In the genomic region with DNA sequence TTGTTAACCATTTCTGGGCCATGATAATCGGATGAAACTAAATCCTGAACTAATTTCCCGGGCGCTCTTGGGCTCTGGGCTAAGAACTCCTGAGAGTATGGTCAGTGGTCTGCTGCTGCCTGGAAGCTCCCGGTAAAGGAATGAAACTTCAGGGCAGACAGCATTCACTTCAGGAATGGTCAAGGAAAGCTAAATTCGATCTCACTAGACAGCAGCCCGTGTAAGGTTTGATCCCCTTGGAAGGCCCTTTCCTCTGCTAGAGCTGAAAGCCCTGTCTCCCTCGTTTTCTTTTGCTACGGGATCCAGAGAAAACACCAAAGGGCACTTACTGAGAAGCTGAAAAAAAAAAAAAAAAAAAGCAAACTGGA, we compare ENCODE assay signal across 1 cellular context.
TF ChIP-seq lines count a peak whose summit lies in the region.

No MANE protein-coding gene starts in this region.

TF ChIP-seq in K562, 482 proteins besides CTCF, POLR2A, EP300 and RAD21:
- TF ChIP-seq HNRNPH1 (optimal IDR thresholded peaks at IDR 0.05; ENCODE audit: low read depth, low read length) = no peak
- TF ChIP-seq SRSF7 (optimal IDR thresholded peaks at IDR 0.05; ENCODE audit: low read depth, low read length) = no peak
- TF ChIP-seq, protein P1, sequence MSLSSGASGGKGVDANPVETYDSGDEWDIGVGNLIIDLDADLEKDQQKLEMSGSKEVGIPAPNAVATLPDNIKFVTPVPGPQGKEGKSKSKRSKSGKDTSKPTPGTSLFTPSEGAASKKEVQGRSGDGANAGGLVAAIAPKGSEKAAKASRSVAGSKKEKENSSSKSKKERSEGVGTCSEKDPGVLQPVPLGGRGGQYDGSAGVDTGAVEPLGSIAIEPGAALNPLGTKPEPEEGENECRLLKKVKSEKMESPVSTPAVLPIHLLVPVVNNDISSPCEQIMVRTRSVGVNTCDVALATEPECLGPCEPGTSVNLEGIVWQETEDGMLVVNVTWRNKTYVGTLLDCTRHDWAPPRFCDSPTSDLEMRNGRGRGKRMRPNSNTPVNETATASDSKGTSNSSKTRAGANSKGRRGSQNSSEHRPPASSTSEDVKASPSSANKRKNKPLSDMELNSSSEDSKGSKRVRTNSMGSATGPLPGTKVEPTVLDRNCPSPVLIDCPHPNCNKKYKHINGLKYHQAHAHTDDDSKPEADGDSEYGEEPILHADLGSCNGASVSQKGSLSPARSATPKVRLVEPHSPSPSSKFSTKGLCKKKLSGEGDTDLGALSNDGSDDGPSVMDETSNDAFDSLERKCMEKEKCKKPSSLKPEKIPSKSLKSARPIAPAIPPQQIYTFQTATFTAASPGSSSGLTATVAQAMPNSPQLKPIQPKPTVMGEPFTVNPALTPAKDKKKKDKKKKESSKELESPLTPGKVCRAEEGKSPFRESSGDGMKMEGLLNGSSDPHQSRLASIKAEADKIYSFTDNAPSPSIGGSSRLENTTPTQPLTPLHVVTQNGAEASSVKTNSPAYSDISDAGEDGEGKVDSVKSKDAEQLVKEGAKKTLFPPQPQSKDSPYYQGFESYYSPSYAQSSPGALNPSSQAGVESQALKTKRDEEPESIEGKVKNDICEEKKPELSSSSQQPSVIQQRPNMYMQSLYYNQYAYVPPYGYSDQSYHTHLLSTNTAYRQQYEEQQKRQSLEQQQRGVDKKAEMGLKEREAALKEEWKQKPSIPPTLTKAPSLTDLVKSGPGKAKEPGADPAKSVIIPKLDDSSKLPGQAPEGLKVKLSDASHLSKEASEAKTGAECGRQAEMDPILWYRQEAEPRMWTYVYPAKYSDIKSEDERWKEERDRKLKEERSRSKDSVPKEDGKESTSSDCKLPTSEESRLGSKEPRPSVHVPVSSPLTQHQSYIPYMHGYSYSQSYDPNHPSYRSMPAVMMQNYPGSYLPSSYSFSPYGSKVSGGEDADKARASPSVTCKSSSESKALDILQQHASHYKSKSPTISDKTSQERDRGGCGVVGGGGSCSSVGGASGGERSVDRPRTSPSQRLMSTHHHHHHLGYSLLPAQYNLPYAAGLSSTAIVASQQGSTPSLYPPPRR (CRISPR knock-in tag; IDR thresholded peaks at IDR 0.05; ENCODE audit: borderline replicate concordance) = no peak
